Comparison of ENCODE assay signal across 8 cellular contexts in the genomic region with DNA sequence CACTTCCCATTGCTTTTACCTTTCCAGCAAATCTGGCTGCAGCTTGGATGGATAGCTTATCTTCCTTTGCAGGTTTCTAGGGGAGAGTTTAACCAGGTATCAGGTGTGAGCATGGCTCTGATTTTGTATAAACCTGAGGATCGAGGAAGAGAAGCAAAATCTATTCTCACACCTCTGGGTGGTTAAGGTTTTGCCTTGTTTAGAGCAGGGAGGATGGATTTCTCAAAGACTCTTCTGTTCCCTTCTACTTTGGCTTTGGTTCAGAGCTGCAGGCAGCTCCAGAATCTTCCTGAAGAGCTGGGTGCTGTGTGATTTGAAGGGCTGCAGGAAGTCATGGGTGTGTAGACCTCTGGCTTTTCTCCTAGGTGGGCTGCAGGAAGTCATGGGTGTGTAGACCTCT. TPM values are rescaled to one million over a fixed set of nuclear protein-coding genes. Genes with fewer than 3 reads are reported as not detected.
DNase-seq lines count a peak whose midpoint lies in the region; ATAC-seq and TF ChIP-seq lines count a peak whose summit lies in the region.

No MANE protein-coding gene starts in this region.

- no peak for TF ChIP-seq POLR2A in breast epithelium (IDR thresholded peaks at IDR 0.05)
- TF ChIP-seq POLR2A in upper lobe of left lung (IDR thresholded peaks at IDR 0.05), result no peak

- no peak overlapping the region for H3K27ac Mint-ChIP-seq in activated naive CD4-positive, alpha-beta T cell treated with anti-CD3 and anti-CD28 coated beads, Interleukin-2, amount 50 U/mL, for 24 hours

- 56 to 68% methylated on average over 1 of the region's 1 CpG for WGBS in upper lobe of left lung, 2 donors

- H3K27ac ChIP-seq in breast epithelium (peak overlapping the region; percentile 59 to 94), upper lobe of left lung (peak overlapping the region; percentile 81 to 94 (median 93))

- no peak for TF ChIP-seq EP300 in upper lobe of left lung (IDR thresholded peaks at IDR 0.05)

- no peaks in the 10 kb centered on the region for H3K36me3 ChIP-seq in breast epithelium
- H3K36me3 ChIP-seq in upper lobe of left lung, result peaks cover 2 to 28% (median 16%) of the 10 kb centered on the region in 4 donors

- H3K4me1 ChIP-seq in breast epithelium (peaks cover 12 to 17% of the 10 kb centered on the region in 2 donors), upper lobe of left lung (peaks cover 40 to 62% (median 58%) of the 10 kb centered on the region in 4 donors)

- no peak for DNase-seq in activated naive CD4-positive, alpha-beta T cell treated with anti-CD3 and anti-CD28 coated beads, Interleukin-2, amount 50 U/mL, for 16 hours
- DNase-seq in breast epithelium (ENCODE audit: low spot score in 2 of 2), result no peak
- DNase-seq in middle frontal gyrus (ENCODE audit: extremely low spot score, low spot score), result peak; percentile 20
- DNase-seq in upper lobe of left lung, result no peak
- DNase-seq in NCI-H1436 (lab: John Stamatoyannopoulos, UW), result no peak
- DNase-seq in globus pallidus (ENCODE audit: low spot score), result no peak
- no peak for DNase-seq in dermis blood vessel endothelial cell

- no peaks in the 10 kb centered on the region for H3K36me3 Mint-ChIP-seq in activated naive CD4-positive, alpha-beta T cell treated with anti-CD3 and anti-CD28 coated beads, Interleukin-2, amount 50 U/mL, for 24 hours

- H3K4me3 ChIP-seq in breast epithelium (peak overlapping the region; percentile 77 to 96 (median 95)), upper lobe of left lung (peak overlapping the region; percentile 64 to 83 (median 78))

- no peak for ATAC-seq in upper lobe of left lung (ENCODE audit: low FRiP score in 2 of 2)

- peak overlapping the region; percentile 44 for H3K4me3 Mint-ChIP-seq in activated naive CD4-positive, alpha-beta T cell treated with anti-CD3 and anti-CD28 coated beads, Interleukin-2, amount 50 U/mL, for 24 hours

- intact Hi-C loops in breast epithelium (cut with DNase I; ENCODE audit: low total_unique reads), result no loop called here

- peaks cover 9% of the 10 kb centered on the region for H3K4me1 Mint-ChIP-seq in activated naive CD4-positive, alpha-beta T cell treated with anti-CD3 and anti-CD28 coated beads, Interleukin-2, amount 50 U/mL, for 24 hours

- H3K9me3 ChIP-seq in breast epithelium (no peaks in the 10 kb centered on the region), upper lobe of left lung (no peaks in the 10 kb centered on the region)

- TF ChIP-seq CTCF in breast epithelium (IDR thresholded peaks at IDR 0.05) (no peak), upper lobe of left lung (IDR thresholded peaks at IDR 0.05) (no peak)

- H3K9me3 Mint-ChIP-seq in activated naive CD4-positive, alpha-beta T cell treated with anti-CD3 and anti-CD28 coated beads, Interleukin-2, amount 50 U/mL, for 24 hours, result no peaks in the 10 kb centered on the region

- H3K27me3 Mint-ChIP-seq in activated naive CD4-positive, alpha-beta T cell treated with anti-CD3 and anti-CD28 coated beads, Interleukin-2, amount 50 U/mL, for 24 hours, result peaks cover 15% of the 10 kb centered on the region

- H3K27me3 ChIP-seq in breast epithelium (no peaks in the 10 kb centered on the region), upper lobe of left lung (no peaks in the 10 kb centered on the region)

RNA-seq across cellular contexts. Expression of a gene that starts 1.7 kb away (rescaled TPM):
- total RNA-seq in breast epithelium, result 100 to 1,000 TPM in 1 of 3 donors, 10 to 100 TPM in 2; 35.7 to 153 (median 58.3) TPM
- 100 to 1,000 TPM in 3 of 6 donors, 10 to 100 TPM in 3; 60.5 to 150 (median 110) TPM for total RNA-seq in upper lobe of left lung
- total RNA-seq in dermis blood vessel endothelial cell, result 10.2 and 16.0 TPM in 2 replicates
